ENCODE assay signal across 2 cellular contexts in the genomic region with DNA sequence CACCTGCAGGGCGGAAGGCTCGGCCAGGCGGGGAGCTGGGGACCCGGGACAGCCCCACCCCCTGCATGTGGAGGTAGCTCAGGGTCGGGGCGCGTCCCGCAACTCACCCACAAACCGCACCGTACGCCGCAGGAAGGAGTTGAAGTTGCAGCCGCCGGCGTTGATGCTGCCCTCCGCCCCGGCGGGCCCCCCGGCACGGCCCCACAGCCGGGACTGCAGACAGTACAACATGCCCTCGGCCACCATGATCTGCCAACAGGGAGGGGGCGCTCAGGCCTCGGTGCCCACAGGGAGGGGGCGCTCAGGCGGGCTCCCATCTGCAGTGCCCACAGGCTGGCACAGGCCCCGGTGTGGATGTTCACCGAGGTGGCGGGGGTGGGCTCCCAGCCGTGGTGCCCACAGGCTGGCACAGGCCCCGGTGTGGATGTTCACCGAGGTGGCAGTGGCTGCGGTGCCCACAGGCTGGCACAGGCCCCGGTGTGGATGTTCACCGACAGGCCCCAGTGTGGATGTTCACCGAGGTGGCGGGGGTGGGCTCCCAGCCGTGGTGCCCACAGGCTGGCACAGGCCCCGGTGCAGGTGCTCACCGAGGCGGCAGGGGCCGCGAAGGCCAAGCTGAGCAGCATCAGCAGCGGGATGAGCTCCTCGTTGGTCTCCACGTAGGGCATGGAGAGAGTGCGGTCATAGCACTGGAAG.
TF ChIP-seq lines count a peak whose summit lies in the region.

No MANE protein-coding gene starts in this region.

TF ChIP-seq in SK-N-SH treated with all-trans-retinoic acid at 6 μM for 48 hours, 23 proteins besides CTCF, POLR2A, EP300 and RAD21 (continued from another document):
- TF ChIP-seq SNAI2 (CRISPR knock-in tag; IDR thresholded peaks at IDR 0.05), result no peak
- TF ChIP-seq ARNTL (CRISPR knock-in tag; IDR thresholded peaks at IDR 0.05; ENCODE audit: borderline replicate concordance, low read depth), result no peak
- TF ChIP-seq ZFP30 (CRISPR knock-in tag; IDR thresholded peaks at IDR 0.05), result no peak
- no peak for TF ChIP-seq ZC3H10 (CRISPR knock-in tag; IDR thresholded peaks at IDR 0.05)
TF ChIP-seq in SK-N-SH treated with all-trans-retinoic acid at 6 μM for 48 hours: peak in this region for 0.

TF ChIP-seq in SK-N-SH, 30 proteins besides CTCF, POLR2A, EP300 and RAD21:
- TF ChIP-seq, protein P1, sequence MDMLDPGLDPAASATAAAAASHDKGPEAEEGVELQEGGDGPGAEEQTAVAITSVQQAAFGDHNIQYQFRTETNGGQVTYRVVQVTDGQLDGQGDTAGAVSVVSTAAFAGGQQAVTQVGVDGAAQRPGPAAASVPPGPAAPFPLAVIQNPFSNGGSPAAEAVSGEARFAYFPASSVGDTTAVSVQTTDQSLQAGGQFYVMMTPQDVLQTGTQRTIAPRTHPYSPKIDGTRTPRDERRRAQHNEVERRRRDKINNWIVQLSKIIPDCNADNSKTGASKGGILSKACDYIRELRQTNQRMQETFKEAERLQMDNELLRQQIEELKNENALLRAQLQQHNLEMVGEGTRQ (IDR thresholded peaks at IDR 0.05; ENCODE audit: borderline replicate concordance, low read depth, low read length), result no peak
- no peak for TF ChIP-seq RFX5 (IDR thresholded peaks at IDR 0.05; ENCODE audit: low read length)
- TF ChIP-seq, protein P2, sequence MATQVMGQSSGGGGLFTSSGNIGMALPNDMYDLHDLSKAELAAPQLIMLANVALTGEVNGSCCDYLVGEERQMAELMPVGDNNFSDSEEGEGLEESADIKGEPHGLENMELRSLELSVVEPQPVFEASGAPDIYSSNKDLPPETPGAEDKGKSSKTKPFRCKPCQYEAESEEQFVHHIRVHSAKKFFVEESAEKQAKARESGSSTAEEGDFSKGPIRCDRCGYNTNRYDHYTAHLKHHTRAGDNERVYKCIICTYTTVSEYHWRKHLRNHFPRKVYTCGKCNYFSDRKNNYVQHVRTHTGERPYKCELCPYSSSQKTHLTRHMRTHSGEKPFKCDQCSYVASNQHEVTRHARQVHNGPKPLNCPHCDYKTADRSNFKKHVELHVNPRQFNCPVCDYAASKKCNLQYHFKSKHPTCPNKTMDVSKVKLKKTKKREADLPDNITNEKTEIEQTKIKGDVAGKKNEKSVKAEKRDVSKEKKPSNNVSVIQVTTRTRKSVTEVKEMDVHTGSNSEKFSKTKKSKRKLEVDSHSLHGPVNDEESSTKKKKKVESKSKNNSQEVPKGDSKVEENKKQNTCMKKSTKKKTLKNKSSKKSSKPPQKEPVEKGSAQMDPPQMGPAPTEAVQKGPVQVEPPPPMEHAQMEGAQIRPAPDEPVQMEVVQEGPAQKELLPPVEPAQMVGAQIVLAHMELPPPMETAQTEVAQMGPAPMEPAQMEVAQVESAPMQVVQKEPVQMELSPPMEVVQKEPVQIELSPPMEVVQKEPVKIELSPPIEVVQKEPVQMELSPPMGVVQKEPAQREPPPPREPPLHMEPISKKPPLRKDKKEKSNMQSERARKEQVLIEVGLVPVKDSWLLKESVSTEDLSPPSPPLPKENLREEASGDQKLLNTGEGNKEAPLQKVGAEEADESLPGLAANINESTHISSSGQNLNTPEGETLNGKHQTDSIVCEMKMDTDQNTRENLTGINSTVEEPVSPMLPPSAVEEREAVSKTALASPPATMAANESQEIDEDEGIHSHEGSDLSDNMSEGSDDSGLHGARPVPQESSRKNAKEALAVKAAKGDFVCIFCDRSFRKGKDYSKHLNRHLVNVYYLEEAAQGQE (IDR thresholded peaks at IDR 0.05; ENCODE audit: low read depth, low read length), result no peak
- TF ChIP-seq, protein P3, sequence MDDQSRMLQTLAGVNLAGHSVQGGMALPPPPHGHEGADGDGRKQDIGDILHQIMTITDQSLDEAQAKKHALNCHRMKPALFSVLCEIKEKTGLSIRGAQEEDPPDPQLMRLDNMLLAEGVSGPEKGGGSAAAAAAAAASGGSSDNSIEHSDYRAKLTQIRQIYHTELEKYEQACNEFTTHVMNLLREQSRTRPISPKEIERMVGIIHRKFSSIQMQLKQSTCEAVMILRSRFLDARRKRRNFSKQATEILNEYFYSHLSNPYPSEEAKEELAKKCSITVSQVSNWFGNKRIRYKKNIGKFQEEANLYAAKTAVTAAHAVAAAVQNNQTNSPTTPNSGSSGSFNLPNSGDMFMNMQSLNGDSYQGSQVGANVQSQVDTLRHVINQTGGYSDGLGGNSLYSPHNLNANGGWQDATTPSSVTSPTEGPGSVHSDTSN (IDR thresholded peaks at IDR 0.05), result no peak
- no peak for TF ChIP-seq JUND (IDR thresholded peaks at IDR 0.05)
- TF ChIP-seq RXRA (IDR thresholded peaks at IDR 0.05; ENCODE audit: borderline replicate concordance, low read depth), result no peak
- TF ChIP-seq ELF1 (IDR thresholded peaks at IDR 0.05), result no peak
- TF ChIP-seq GABPA (IDR thresholded peaks at IDR 0.05; ENCODE audit: low read depth), result no peak
- TF ChIP-seq MEF2A (IDR thresholded peaks at IDR 0.05; ENCODE audit: borderline replicate concordance, low read depth), result no peak
- TF ChIP-seq RCOR1 (IDR thresholded peaks at IDR 0.05; ENCODE audit: low read length), result no peak
- no peak for TF ChIP-seq SMC3 (IDR thresholded peaks at IDR 0.05; ENCODE audit: low read depth, low read length)
- TF ChIP-seq GATA2 (CRISPR knock-in tag; IDR thresholded peaks at IDR 0.05), result no peak
- TF ChIP-seq FOXM1 (IDR thresholded peaks at IDR 0.05; ENCODE audit: low read depth), result no peak
- TF ChIP-seq, protein P4, sequence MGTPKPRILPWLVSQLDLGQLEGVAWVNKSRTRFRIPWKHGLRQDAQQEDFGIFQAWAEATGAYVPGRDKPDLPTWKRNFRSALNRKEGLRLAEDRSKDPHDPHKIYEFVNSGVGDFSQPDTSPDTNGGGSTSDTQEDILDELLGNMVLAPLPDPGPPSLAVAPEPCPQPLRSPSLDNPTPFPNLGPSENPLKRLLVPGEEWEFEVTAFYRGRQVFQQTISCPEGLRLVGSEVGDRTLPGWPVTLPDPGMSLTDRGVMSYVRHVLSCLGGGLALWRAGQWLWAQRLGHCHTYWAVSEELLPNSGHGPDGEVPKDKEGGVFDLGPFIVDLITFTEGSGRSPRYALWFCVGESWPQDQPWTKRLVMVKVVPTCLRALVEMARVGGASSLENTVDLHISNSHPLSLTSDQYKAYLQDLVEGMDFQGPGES (IDR thresholded peaks at IDR 0.05; ENCODE audit: low read depth, low read length), result no peak
- no peak for TF ChIP-seq EZH2phosphoT487 (IDR thresholded peaks at IDR 0.05; ENCODE audit: borderline replicate concordance, low read depth)
- TF ChIP-seq TAF1 (IDR thresholded peaks at IDR 0.05; ENCODE audit: borderline replicate concordance, low read depth, low read length), result no peak
- TF ChIP-seq CHD2 (IDR thresholded peaks at IDR 0.05; ENCODE audit: low read length, partially characterized antibody), result no peak
- TF ChIP-seq TCF12 (IDR thresholded peaks at IDR 0.05), result no peak
